In genomic region chr10:35452847-35453246, GRCh38 we compare ENCODE assay signal across 19 cellular contexts.
"Had no signal": no experiment of that assay in that cellular context is flagged by ENCODE, and none has a peak within 500 bp of the region (broad histone marks: within the 10 kb centered on the region; RNA-seq: fewer than 3 reads in every experiment).

No MANE protein-coding gene starts in this region.

- H3K27me3 Mint-ChIP-seq: activated CD8-positive, alpha-beta T cell treated with anti-CD3 and anti-CD28 coated beads for 36 hours; activated naive CD4-positive, alpha-beta T cell treated with anti-CD3 and anti-CD28 coated beads, Interleukin-2, amount 50 U/mL, for 24 hours had no signal

- H3K27ac Mint-ChIP-seq: activated naive CD4-positive, alpha-beta T cell treated with anti-CD3 and anti-CD28 coated beads, Interleukin-2, amount 50 U/mL, for 24 hours; activated T-cell treated with anti-CD3 and anti-CD28 coated beads, Interleukin-2, amount 50 U/mL, for 72 hours; T-helper 1 cell treated with Interleukin-12 subunit alpha and Interleukin-12 subunit beta and Interleukin-4 antibody, amounts not matched to agents 30 μg/mL and 1 μg/mL, for 36 hours had no signal

- H3K27me3 ChIP-seq: ascending aorta, body of pancreas, Peyer's patch had no signal

- H3K4me3 ChIP-seq: ascending aorta, body of pancreas, Peyer's patch had no signal

- ATAC-seq: activated CD4-positive, CD25-positive, alpha-beta regulatory T cell treated with anti-CD3 and anti-CD28 coated beads, Interleukin-2, amount 50 U/mL, for 24 hours; activated CD8-positive, alpha-beta T cell treated with anti-CD3 and anti-CD28 coated beads for 36 hours; activated T-cell treated with anti-CD3 and anti-CD28 coated beads, Interleukin-2, amount 50 U/mL, for 72 hours; body of pancreas had no signal

- DNase-seq: activated CD4-positive, alpha-beta T cell treated with anti-CD3 and anti-CD28 coated beads for 4 hours; activated CD8-positive, alpha-beta memory T cell treated with anti-CD3 and anti-CD28 coated beads, Interleukin-2, amount 50 U/mL, for 4 hours; activated CD8-positive, alpha-beta T cell treated with anti-CD3 and anti-CD28 coated beads for 36 hours; activated T-cell treated with anti-CD3 and anti-CD28 coated beads, Interleukin-2, amount 50 U/mL, for 72 hours; body of pancreas; MM.1S; NCI-H1105 treated with DMSO at 0.1 percent for 48 hours; NCI-H1436 treated with DMSO at 0.1 percent for 48 hours; NCI-H187; NCI-H2081; NCI-H510A treated with DMSO at 0.1 percent for 48 hours; Peyer's patch; SHP77 treated with DMSO at 0.1 percent for 48 hours had no signal

- H3K9me3 ChIP-seq: ascending aorta, body of pancreas, Peyer's patch had no signal

- H3K36me3 ChIP-seq: ascending aorta, Peyer's patch had no signal

- H3K27ac ChIP-seq: RWPE1 had no signal

- H3K4me3 Mint-ChIP-seq: activated CD8-positive, alpha-beta T cell treated with anti-CD3 and anti-CD28 coated beads for 36 hours; activated naive CD4-positive, alpha-beta T cell treated with anti-CD3 and anti-CD28 coated beads, Interleukin-2, amount 50 U/mL, for 24 hours; activated T-cell treated with anti-CD3 and anti-CD28 coated beads, Interleukin-2, amount 50 U/mL, for 72 hours; T-helper 1 cell treated with Interleukin-12 subunit alpha and Interleukin-12 subunit beta and Interleukin-4 antibody, amounts not matched to agents 30 μg/mL and 1 μg/mL, for 36 hours had no signal

- FAIRE-seq: bronchial epithelial cell had no signal

- H3K9me3 Mint-ChIP-seq: activated CD8-positive, alpha-beta T cell treated with anti-CD3 and anti-CD28 coated beads for 36 hours; activated naive CD4-positive, alpha-beta T cell treated with anti-CD3 and anti-CD28 coated beads, Interleukin-2, amount 50 U/mL, for 24 hours; activated T-cell treated with anti-CD3 and anti-CD28 coated beads, Interleukin-2, amount 50 U/mL, for 72 hours; T-helper 1 cell treated with Interleukin-12 subunit alpha and Interleukin-12 subunit beta and Interleukin-4 antibody, amounts not matched to agents 30 μg/mL and 1 μg/mL, for 36 hours had no signal
